In genomic region chr13:28550721-28551497, GRCh38 we compare ENCODE assay signal across 1 cellular context.
TF ChIP-seq lines count a peak whose summit lies in the region.

No MANE protein-coding gene starts in this region.

TF ChIP-seq in endothelial cell of umbilical vein, 7 proteins besides CTCF, POLR2A, EP300 and RAD21 (continued from another document):
- TF ChIP-seq MAX (IDR thresholded peaks at IDR 0.05; ENCODE audit: insufficient read depth, insufficient read length), result no peak
- TF ChIP-seq EZH2 (IDR thresholded peaks at IDR 0.05; ENCODE audit: borderline replicate concordance, low read depth, low read length, severe bottlenecking), result no peak
- TF ChIP-seq GATA2 (IDR thresholded peaks at IDR 0.05; ENCODE audit: insufficient read depth, insufficient read length, low read depth, low read length), result no peak
